Comparison of ENCODE assay signal across 13 cellular contexts in the genomic region with DNA sequence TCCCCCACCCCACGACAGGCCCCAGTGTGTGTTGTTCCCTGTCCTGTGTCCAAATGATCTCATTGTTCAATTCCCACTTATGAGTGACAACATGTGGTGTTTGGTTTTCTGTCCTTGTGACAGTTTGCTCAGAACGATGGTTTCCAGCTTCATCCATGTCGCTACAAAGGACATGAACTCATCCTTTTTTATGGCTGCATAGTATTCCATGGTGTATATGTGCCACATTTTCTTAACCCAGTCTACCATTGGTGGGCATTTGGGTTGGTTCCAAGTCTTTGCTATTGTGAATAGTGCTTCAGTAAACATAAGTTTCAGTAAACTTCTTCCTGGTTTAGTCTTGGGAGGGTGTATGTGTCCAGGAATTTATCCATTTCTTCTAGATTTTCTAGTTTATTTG. TPM values are rescaled to one million over a fixed set of nuclear protein-coding genes. Genes with fewer than 3 reads are reported as not detected.
"Had no signal": no experiment of that assay in that cellular context is flagged by ENCODE, and none has a peak within 500 bp of the region (broad histone marks: within the 10 kb centered on the region; RNA-seq: fewer than 3 reads in every experiment).

No MANE protein-coding gene starts in this region.

RNA-seq across cellular contexts. Expression of a gene that starts 26.7 kb away (rescaled TPM):
- total RNA-seq: activated B cell treated with CpG ODN at 0.5 μM for 24 hours; activated CD4-positive, alpha-beta memory T cell treated with anti-CD3 and anti-CD28 coated beads for 36 hours; activated CD4-positive, alpha-beta memory T cell treated with anti-CD3 and anti-CD28 coated beads, Interleukin-2, amount 10 ng/mL, durations not matched to agents 7 days and 5 days; activated CD4-positive, alpha-beta T cell treated with anti-CD3 and anti-CD28 coated beads for 36 hours; activated CD4-positive, alpha-beta T cell treated with anti-CD3 and anti-CD28 coated beads, Interleukin-2, amount 10 ng/mL, durations not matched to agents 24 days and 14 days; activated CD4-positive, alpha-beta T cell treated with anti-CD3 and anti-CD28 coated beads, Interleukin-2, amount 10 ng/mL, durations not matched to agents 7 days and 5 days; activated CD8-positive, alpha-beta memory T cell treated with anti-CD3 and anti-CD28 coated beads for 36 hours; activated CD8-positive, alpha-beta memory T cell treated with anti-CD3 and anti-CD28 coated beads, Interleukin-2, amount 10 ng/mL, durations not matched to agents 7 days and 5 days; activated CD8-positive, alpha-beta T cell treated with anti-CD3 and anti-CD28 coated beads for 36 hours; activated CD8-positive, alpha-beta T cell treated with anti-CD3 and anti-CD28 coated beads, Interleukin-2, amount 10 ng/mL, durations not matched to agents 7 days and 5 days; T-helper 1 cell treated with Interleukin-12 subunit alpha and Interleukin-12 subunit beta and Interleukin-4 antibody, amounts not matched to agents 30 ng/mL and 1 ng/mL, for 36 hours; T-helper 17 cell; T-helper 2 cell treated with Interferon-gamma antibody and Interleukin-4, amounts not matched to agents 100 ng/mL and 5 ng/mL, for 36 hours had no signal
